Comparison of ENCODE assay signal across 1 cellular context in the genomic region with DNA sequence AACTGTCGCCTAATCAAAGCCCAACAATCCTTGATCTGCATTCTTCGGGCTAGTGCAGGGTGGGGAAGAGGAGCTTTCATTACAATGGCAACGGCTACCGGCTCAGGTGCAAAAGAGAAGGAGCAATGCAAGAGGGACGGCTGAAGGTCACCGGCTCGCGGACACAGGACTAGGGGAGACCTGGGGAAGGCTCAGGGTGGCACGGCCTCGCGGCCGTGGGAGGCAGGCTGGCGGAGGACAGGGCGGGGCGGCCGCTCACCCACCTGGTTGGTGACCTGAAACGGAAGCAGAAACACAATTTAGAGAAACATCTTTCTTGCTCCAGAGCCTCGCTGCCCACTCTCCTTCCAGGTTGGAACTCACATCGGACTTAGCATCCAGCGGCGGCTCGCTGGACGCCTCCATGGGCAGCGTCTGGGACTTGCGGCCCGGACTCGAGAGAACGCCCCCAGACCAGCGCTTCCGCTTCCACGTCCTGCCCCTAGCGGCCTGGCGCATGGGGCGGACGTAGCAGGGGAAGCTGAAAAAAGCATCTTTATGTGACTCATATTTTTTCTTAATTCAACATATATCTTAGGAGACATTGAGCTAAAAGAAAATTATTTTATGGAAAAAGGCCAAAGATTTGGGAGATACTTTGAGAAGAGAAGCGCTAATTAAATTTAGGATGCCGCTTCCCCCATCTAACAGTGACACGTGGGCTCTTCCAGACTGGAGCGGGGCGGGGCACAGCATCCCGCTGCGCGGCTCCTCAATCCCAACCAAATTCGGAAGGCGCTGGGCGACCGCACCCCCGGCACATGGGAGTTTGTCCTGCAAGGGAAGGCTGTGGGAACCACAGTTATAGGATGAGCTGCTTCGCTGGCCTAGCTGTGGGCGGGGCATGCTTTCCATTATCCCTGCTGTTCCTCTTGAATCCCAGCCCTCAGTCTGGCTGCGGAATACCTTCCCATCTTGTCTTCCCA.
TF ChIP-seq lines count a peak whose summit lies in the region.

Gene COMMD6, minus strand, starts transcription at position 441 of the 965 bp plus-strand sequence. Its CDS starts 36 bp downstream, at position 405.

TF ChIP-seq in IMR-90, 13 proteins besides CTCF, POLR2A, EP300 and RAD21 (continued from another document):
- TF ChIP-seq USF2 (IDR thresholded peaks at IDR 0.05; ENCODE audit: low read depth, low read length) (no peak), MAZ (IDR thresholded peaks at IDR 0.05; ENCODE audit: borderline replicate concordance, low read depth, low read length) (peak; percentile 9; the same call in 1 of the 2 replicates), NFE2L2 (IDR thresholded peaks at IDR 0.05; ENCODE audit: low read depth, low read length) (no peak), SMC3 (IDR thresholded peaks at IDR 0.05; ENCODE audit: low read depth, low read length) (no peak), MXI1 (IDR thresholded peaks at IDR 0.05; ENCODE audit: borderline replicate concordance, low read depth, low read length) (peak; percentile 62), RFX5 (IDR thresholded peaks at IDR 0.05; ENCODE audit: low read depth, low read length) (no peak), BHLHE40 (IDR thresholded peaks at IDR 0.05; ENCODE audit: low read depth, low read length) (peak; percentile 98)
- TF ChIP-seq, protein P1, sequence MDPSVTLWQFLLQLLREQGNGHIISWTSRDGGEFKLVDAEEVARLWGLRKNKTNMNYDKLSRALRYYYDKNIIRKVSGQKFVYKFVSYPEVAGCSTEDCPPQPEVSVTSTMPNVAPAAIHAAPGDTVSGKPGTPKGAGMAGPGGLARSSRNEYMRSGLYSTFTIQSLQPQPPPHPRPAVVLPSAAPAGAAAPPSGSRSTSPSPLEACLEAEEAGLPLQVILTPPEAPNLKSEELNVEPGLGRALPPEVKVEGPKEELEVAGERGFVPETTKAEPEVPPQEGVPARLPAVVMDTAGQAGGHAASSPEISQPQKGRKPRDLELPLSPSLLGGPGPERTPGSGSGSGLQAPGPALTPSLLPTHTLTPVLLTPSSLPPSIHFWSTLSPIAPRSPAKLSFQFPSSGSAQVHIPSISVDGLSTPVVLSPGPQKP (IDR thresholded peaks at IDR 0.05; ENCODE audit: borderline replicate concordance, low read depth, low read length): no peak
